In the genomic region with DNA sequence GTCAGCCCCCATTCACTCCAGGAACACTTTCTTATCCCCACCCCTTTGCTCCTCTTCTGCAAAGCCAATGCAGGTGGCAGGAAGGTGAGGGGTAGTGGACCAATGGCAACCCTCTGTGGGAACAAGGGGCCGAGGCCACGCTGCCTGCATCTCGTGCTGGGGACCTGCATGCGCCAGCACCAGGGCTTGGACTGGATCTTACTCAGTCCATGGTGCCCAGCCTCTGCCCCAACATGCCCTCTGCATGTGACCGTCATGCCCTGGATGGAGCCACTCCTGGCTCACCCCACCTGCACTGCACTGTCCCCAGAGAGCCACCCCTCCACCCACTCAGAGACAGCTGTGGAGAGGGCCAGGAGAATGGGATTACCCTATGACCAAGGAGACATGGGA, we compare ENCODE assay signal across 1 cellular context.
A peak's percentile ranks its signal among the peaks of the same experiment; 100 is the strongest.
TF ChIP-seq lines count a peak whose summit lies in the region.

No MANE protein-coding gene starts in this region.

TF ChIP-seq in K562, 482 proteins besides CTCF, POLR2A, EP300 and RAD21:
- 0 out of 2 replicates have a peak, but pooled peaks have one; percentile 38 for TF ChIP-seq ZC3H4 (CRISPR knock-in tag; IDR thresholded peaks at IDR 0.05; ENCODE audit: borderline replicate concordance)
- no peak for TF ChIP-seq BRD9 (IDR thresholded peaks at IDR 0.05; ENCODE audit: low read depth, partially characterized antibody)
- TF ChIP-seq ARID1B (IDR thresholded peaks at IDR 0.05), result no peak
